In genomic region chr17:65987988-65988387, GRCh38 we compare ENCODE assay signal across 8 cellular contexts.
DNase-seq lines count a peak whose midpoint lies in the region; ATAC-seq, FAIRE-seq and TF ChIP-seq lines count a peak whose summit lies in the region.

No MANE protein-coding gene starts in this region.

- no peak overlapping the region for H3K4me3 Mint-ChIP-seq in endothelial cell (ENCODE audit: unreplicated experiment)

- 26 to 53% (median 38%) methylated on average over 2 of the region's 2 CpGs for WGBS in small intestine, 3 donors

- TF ChIP-seq CTCF in endothelial cell (IDR thresholded peaks at IDR 0.05; ENCODE audit: unreplicated experiment), result peak; percentile 53

- no peak overlapping the region for H3K27ac ChIP-seq in small intestine (ENCODE audit: low read depth in 1 of 2, low read length in 1 of 2)

- ATAC-seq in HG03025 (IDR thresholded peaks at IDR 0.05; ENCODE audit: low FRiP score, unreplicated experiment), result no peak
- no peak for ATAC-seq in HG03432 (IDR thresholded peaks at IDR 0.05; ENCODE audit: unreplicated experiment)

- H3K9me3 ChIP-seq in small intestine (ENCODE audit: control insufficient read depth, low read depth), result no peaks in the 10 kb centered on the region

- peaks cover 8% of the 10 kb centered on the region for H3K4me1 Mint-ChIP-seq in endothelial cell (ENCODE audit: unreplicated experiment)

- H3K27me3 ChIP-seq in small intestine (ENCODE audit: control insufficient read depth in 2 of 2, insufficient read depth in 2 of 2, low read length in 2 of 2), result no peaks in the 10 kb centered on the region

- peak; percentile 79 for FAIRE-seq in small intestine (lab: Jason Lieb, UNC)

- H3K27me3 Mint-ChIP-seq in endothelial cell (ENCODE audit: unreplicated experiment), result peaks cover 3% of the 10 kb centered on the region

- H3K36me3 Mint-ChIP-seq in endothelial cell (ENCODE audit: low read depth, unreplicated experiment), result peaks cover 8% of the 10 kb centered on the region

- DNase-seq in SIG-M5 treated with dmso at 0.1 percent for 504 hours (lab: John Stamatoyannopoulos, UW; ENCODE audit: unreplicated experiment) (peak; percentile 52), SIG-M5 (lab: John Stamatoyannopoulos, UW) (no peak), NCI-H2171 (lab: John Stamatoyannopoulos, UW) (peak; percentile 26), endothelial cell (ENCODE audit: low spot score) (peak; percentile 28), small intestine (peak; percentile 70)
- DNase-seq in activated naive CD4-positive, alpha-beta T cell treated with anti-CD3 and anti-CD28 coated beads, Interleukin-2, amount 50 U/mL, for 16 hours, result no peak

- H3K4me3 ChIP-seq in small intestine (ENCODE audit: low read depth in 1 of 2, low read length in 2 of 2), result no peak overlapping the region

- peak overlapping the region; percentile 59 for H3K27ac Mint-ChIP-seq in endothelial cell (ENCODE audit: unreplicated experiment)

- no peaks in the 10 kb centered on the region for H3K36me3 ChIP-seq in small intestine (ENCODE audit: control insufficient read depth in 2 of 2, insufficient read depth in 2 of 2, low read length in 2 of 2)

- no peaks in the 10 kb centered on the region for H3K4me1 ChIP-seq in small intestine (ENCODE audit: control insufficient read depth in 2 of 2, insufficient read depth in 1 of 2, low read depth in 1 of 2, low read length in 1 of 2)

- no peaks in the 10 kb centered on the region for H3K9me3 Mint-ChIP-seq in endothelial cell (ENCODE audit: unreplicated experiment)

Comparison
In these comparisons a context has a peak if more than half of its experiments do, and no peak if none do; other contexts are left out.
1. DNase-seq: peak in SIG-M5 treated with dmso at 0.1 percent for 504 hours (single experiment), NCI-H2171 (single experiment), endothelial cell (single experiment) and small intestine (single experiment); none in SIG-M5 (single experiment) and activated naive CD4-positive, alpha-beta T cell treated with anti-CD3 and anti-CD28 coated beads, Interleukin-2, amount 50 U/mL, for 16 hours (single experiment).